ENCODE assay signal across 2 cellular contexts in genomic region chr20:63121749-63122405, GRCh38.
TF ChIP-seq lines count a peak whose summit lies in the region.

No MANE protein-coding gene starts in this region.

TF ChIP-seq in K562, 482 proteins besides CTCF, POLR2A, EP300 and RAD21 (continued from another document):
- TF ChIP-seq, protein P1, sequence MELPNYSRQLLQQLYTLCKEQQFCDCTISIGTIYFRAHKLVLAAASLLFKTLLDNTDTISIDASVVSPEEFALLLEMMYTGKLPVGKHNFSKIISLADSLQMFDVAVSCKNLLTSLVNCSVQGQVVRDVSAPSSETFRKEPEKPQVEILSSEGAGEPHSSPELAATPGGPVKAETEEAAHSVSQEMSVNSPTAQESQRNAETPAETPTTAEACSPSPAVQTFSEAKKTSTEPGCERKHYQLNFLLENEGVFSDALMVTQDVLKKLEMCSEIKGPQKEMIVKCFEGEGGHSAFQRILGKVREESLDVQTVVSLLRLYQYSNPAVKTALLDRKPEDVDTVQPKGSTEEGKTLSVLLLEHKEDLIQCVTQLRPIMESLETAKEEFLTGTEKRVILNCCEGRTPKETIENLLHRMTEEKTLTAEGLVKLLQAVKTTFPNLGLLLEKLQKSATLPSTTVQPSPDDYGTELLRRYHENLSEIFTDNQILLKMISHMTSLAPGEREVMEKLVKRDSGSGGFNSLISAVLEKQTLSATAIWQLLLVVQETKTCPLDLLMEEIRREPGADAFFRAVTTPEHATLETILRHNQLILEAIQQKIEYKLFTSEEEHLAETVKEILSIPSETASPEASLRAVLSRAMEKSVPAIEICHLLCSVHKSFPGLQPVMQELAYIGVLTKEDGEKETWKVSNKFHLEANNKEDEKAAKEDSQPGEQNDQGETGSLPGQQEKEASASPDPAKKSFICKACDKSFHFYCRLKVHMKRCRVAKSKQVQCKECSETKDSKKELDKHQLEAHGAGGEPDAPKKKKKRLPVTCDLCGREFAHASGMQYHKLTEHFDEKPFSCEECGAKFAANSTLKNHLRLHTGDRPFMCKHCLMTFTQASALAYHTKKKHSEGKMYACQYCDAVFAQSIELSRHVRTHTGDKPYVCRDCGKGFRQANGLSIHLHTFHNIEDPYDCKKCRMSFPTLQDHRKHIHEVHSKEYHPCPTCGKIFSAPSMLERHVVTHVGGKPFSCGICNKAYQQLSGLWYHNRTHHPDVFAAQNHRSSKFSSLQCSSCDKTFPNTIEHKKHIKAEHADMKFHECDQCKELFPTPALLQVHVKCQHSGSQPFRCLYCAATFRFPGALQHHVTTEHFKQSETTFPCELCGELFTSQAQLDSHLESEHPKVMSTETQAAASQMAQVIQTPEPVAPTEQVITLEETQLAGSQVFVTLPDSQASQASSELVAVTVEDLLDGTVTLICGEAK (IDR thresholded peaks at IDR 0.05) = peak; percentile 80
- TF ChIP-seq, protein P1 (CRISPR knock-in tag; IDR thresholded peaks at IDR 0.05) = no peak

TF ChIP-seq in HepG2, 621 proteins besides CTCF, POLR2A, EP300 and RAD21 (continued from another document):
- TF ChIP-seq, protein P1 (IDR thresholded peaks at IDR 0.05) = no peak
- TF ChIP-seq, protein P1 (CRISPR knock-in tag; IDR thresholded peaks at IDR 0.05) = peak; percentile 53; the same call in 1 of the 2 replicates
- TF ChIP-seq KDM2A (CRISPR knock-in tag; IDR thresholded peaks at IDR 0.05; ENCODE audit: borderline replicate concordance, low read depth) (no peak), ZNF879 (CRISPR knock-in tag; IDR thresholded peaks at IDR 0.05) (no peak), MAFF (IDR thresholded peaks at IDR 0.05; ENCODE audit: low read depth, low read length) (no peak), MED8 (CRISPR knock-in tag; IDR thresholded peaks at IDR 0.05; ENCODE audit: insufficient replicate concordance) (no peak), ZNF710 (CRISPR knock-in tag; IDR thresholded peaks at IDR 0.05; ENCODE audit: borderline replicate concordance) (no peak), EZH2 (conservative IDR thresholded peaks at IDR 0.05; ENCODE audit: low read depth, low read length) (peak; percentile 43; the same call in 1 of the 2 replicates), NCOA1 (CRISPR knock-in tag; IDR thresholded peaks at IDR 0.05) (no peak), GATAD1 (CRISPR knock-in tag; IDR thresholded peaks at IDR 0.05) (no peak), SAP130 (CRISPR knock-in tag; IDR thresholded peaks at IDR 0.05; ENCODE audit: low read depth) (no peak)
- TF ChIP-seq, protein P2, sequence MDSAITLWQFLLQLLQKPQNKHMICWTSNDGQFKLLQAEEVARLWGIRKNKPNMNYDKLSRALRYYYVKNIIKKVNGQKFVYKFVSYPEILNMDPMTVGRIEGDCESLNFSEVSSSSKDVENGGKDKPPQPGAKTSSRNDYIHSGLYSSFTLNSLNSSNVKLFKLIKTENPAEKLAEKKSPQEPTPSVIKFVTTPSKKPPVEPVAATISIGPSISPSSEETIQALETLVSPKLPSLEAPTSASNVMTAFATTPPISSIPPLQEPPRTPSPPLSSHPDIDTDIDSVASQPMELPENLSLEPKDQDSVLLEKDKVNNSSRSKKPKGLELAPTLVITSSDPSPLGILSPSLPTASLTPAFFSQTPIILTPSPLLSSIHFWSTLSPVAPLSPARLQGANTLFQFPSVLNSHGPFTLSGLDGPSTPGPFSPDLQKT (CRISPR knock-in tag; IDR thresholded peaks at IDR 0.05; ENCODE audit: borderline replicate concordance) = no peak
TF ChIP-seq in HepG2: peak in this region for 2.
